In genomic region chr9:79023134-79023577, GRCh38 we compare ENCODE assay signal across 15 cellular contexts.
DNase-seq lines count a peak whose midpoint lies in the region; ATAC-seq and TF ChIP-seq lines count a peak whose summit lies in the region.
"Had no signal": no experiment of that assay in that cellular context is flagged by ENCODE, and none has a peak within 500 bp of the region (broad histone marks: within the 10 kb centered on the region; RNA-seq: fewer than 3 reads in every experiment).

No MANE protein-coding gene starts in this region.

- peaks cover 14% of the 10 kb centered on the region; the same call in 1 of the 2 replicates for H3K4me1 ChIP-seq in IMR-90 (ENCODE audit: control insufficient read depth, insufficient read depth, low read length)
- H3K4me1 ChIP-seq: ascending aorta had no signal

- no peak for TF ChIP-seq POLR2A in IMR-90 (IDR thresholded peaks at IDR 0.05; ENCODE audit: low read depth, low read length)

- H3K9me3 ChIP-seq in IMR-90 (ENCODE audit: control insufficient read depth, insufficient read depth, low read length) (no peaks in the 10 kb centered on the region), WERI-Rb-1 (ENCODE audit: severe bottlenecking) (no peaks in the 10 kb centered on the region)
- H3K9me3 ChIP-seq: ascending aorta had no signal

- H3K9me3 Mint-ChIP-seq in activated naive CD4-positive, alpha-beta T cell treated with anti-CD3 and anti-CD28 coated beads, Interleukin-2, amount 50 U/mL, for 72 hours: peaks cover 0 to 1% of the 10 kb centered on the region in 2 donors
- H3K9me3 Mint-ChIP-seq in mesothelial cell of epicardium: peaks cover 20% of the 10 kb centered on the region

- peaks cover 0 to 5% of the 10 kb centered on the region in 2 experiments; a peak in 2 of 4 replicates for H3K79me1 ChIP-seq in IMR-90 (ENCODE audit: low read depth in 1 of 2, low read length in 2 of 2)

- peak overlapping the region; percentile 98 for H2BK20ac ChIP-seq in IMR-90 (ENCODE audit: low read depth, low read length)

- H3K27ac Mint-ChIP-seq in activated naive CD4-positive, alpha-beta T cell treated with anti-CD3 and anti-CD28 coated beads, Interleukin-2, amount 50 U/mL, for 72 hours: no peak overlapping the region
- H3K27ac Mint-ChIP-seq in mesothelial cell of epicardium: no peak overlapping the region
- H3K27ac Mint-ChIP-seq: CD4-positive, CD25-positive, alpha-beta regulatory T cell had no signal

- peak overlapping the region; percentile 88 for H2AK5ac ChIP-seq in IMR-90 (ENCODE audit: low read depth, low read length)

- ATAC-seq in IMR-90 (ENCODE audit: low read depth): peak; percentile 86
- ATAC-seq in activated naive CD4-positive, alpha-beta T cell treated with anti-CD3 and anti-CD28 coated beads, Interleukin-2, amount 50 U/mL, for 72 hours: no peak
- ATAC-seq: GM12878 had no signal

- H3K27ac ChIP-seq in IMR-90 (ENCODE audit: insufficient read depth, low read length): peak overlapping the region; percentile 87
- H3K27ac ChIP-seq in WERI-Rb-1: no peak overlapping the region
- H3K27ac ChIP-seq: ascending aorta had no signal

- H2AK9ac ChIP-seq in IMR-90 (replicated peaks; ENCODE audit: low read depth, low read length, poor library complexity): peak overlapping the region; percentile 78

- H3K9ac ChIP-seq in IMR-90 (ENCODE audit: low read depth, low read length): no peak overlapping the region; the same call in 1 of the 2 replicates

- peak overlapping the region; percentile 62 for H3K14ac ChIP-seq in IMR-90 (replicated peaks; ENCODE audit: low read depth, low read length)

- CTCF ChIA-PET in IMR-90 (lab: Yijun Ruan, JAX): interaction anchor here (0.6 to 1.6 kb wide), 2 partner anchors 106 to 657 kb away, joined by 3 to 5 read pairs; no protein-coding TSS in a partner anchor

- dilution Hi-C loops in IMR-90 (cut with HindIII; ENCODE audit: low sequenced_read_pairs, unreplicated experiment): no loop called here

- H4K5ac ChIP-seq in IMR-90 (ENCODE audit: low read depth, low read length): peak overlapping the region; percentile 88; the same call in 1 of the 2 replicates

- POLR2A ChIA-PET in IMR-90 (lab: Charles Lee; ENCODE audit: unreplicated experiment): no interaction called here

- no peaks in the 10 kb centered on the region for H4K20me1 ChIP-seq in IMR-90 (ENCODE audit: insufficient read depth, low read length)

- peak overlapping the region; percentile 81; the same call in 1 of the 2 replicates for H3K23ac ChIP-seq in IMR-90 (ENCODE audit: low read depth, low read length)

- in situ Hi-C loops in IMR-90 (cut with MboI; ENCODE audit: low sequenced_read_pairs): no loop called here

- H3K56ac ChIP-seq in IMR-90 (ENCODE audit: extremely low read depth, insufficient read depth, low read length): peak overlapping the region; percentile 96

- DNase-seq in AG08396 (ENCODE audit: low spot score) (peak; percentile 79), IMR-90 (peak; percentile 96), cardiac fibroblast (ENCODE audit: low read depth in 2 of 2) (peak; percentile 66 to 93), kidney tubule cell (ENCODE audit: low spot score) (peak; percentile 96), WERI-Rb-1 (no peak), mesothelial cell of epicardium (ENCODE audit: low spot score in 2 of 2, unreplicated experiment in 2 of 2) (no peak), NCI-H526 (lab: John Stamatoyannopoulos, UW) (no peak)
- no peak for DNase-seq in activated naive CD4-positive, alpha-beta T cell treated with anti-CD3 and anti-CD28 coated beads, Interleukin-2, amount 50 U/mL, for 72 hours (ENCODE audit: low spot score in 2 of 2)
- DNase-seq: CD4-positive, CD25-positive, alpha-beta regulatory T cell; NCI-H1417; NK-92 treated with Interleukin-12 subunit alpha and Interleukin-12 subunit beta, amount 100 ng/mL, for 24 hours; small intestine; stimulated activated CD8-positive, alpha-beta memory T cell treated with anti-CD3 and anti-CD28 coated beads, Interleukin-4, amount 100 ng/mL, for 48 hours had no signal

- peaks cover 3% of the 10 kb centered on the region for H3K9me1 ChIP-seq in IMR-90 (ENCODE audit: insufficient read depth, low read length)

- H4K91ac ChIP-seq in IMR-90 (ENCODE audit: insufficient read depth, low read depth, low read length): peak overlapping the region; percentile 97

- no peak overlapping the region for H2AFZ ChIP-seq in IMR-90 (replicated peaks; ENCODE audit: low read length, poor library complexity)

- peak overlapping the region; percentile 100 for H2BK5ac ChIP-seq in IMR-90 (ENCODE audit: low read depth, low read length, poor library complexity, severe bottlenecking)

- H3K4me3 ChIP-seq in IMR-90 (ENCODE audit: insufficient read depth, low read depth, low read length) (no peak overlapping the region), cardiac fibroblast (replicated peaks in 1 of 2; ENCODE audit: low read depth in 2 of 2, low read length in 2 of 2) (no peak overlapping the region), WERI-Rb-1 (ENCODE audit: low read depth, low read length) (no peak overlapping the region)
- H3K4me3 ChIP-seq: ascending aorta, GM12878 had no signal

- no peak for TF ChIP-seq RAD21 in IMR-90 (IDR thresholded peaks at IDR 0.05; ENCODE audit: low read length)

- peak overlapping the region; percentile 85; the same call in 1 of the 2 replicates for H3K18ac ChIP-seq in IMR-90 (ENCODE audit: low read depth, low read length)

- H3K4me3 Mint-ChIP-seq in mesothelial cell of epicardium: no peak overlapping the region
- H3K4me3 Mint-ChIP-seq: CD4-positive, CD25-positive, alpha-beta regulatory T cell had no signal

- H4K8ac ChIP-seq in IMR-90 (ENCODE audit: low read depth in 2 of 2, low read length in 2 of 2): peak overlapping the region; percentile 75 to 95

- peak overlapping the region; percentile 99 for H2BK120ac ChIP-seq in IMR-90 (ENCODE audit: low read depth, low read length)

- no peaks in the 10 kb centered on the region for H3K27me3 Mint-ChIP-seq in mesothelial cell of epicardium (ENCODE audit: low read depth)
- H3K27me3 Mint-ChIP-seq: CD4-positive, CD25-positive, alpha-beta regulatory T cell had no signal

- no CpG with 5 or more reads among the region's 3 CpGs for WGBS in IMR-90 (ENCODE audit: extremely low coverage in 2 of 2, insufficient read length in 1 of 2), 2 experiments

- no TSS peak for BruUV-seq in IMR-90 (replicated peaks; lab: Mats Ljungman, UMichigan)

- H3K36me3 ChIP-seq in IMR-90 (ENCODE audit: control insufficient read depth, insufficient read depth, low read length) (no peaks in the 10 kb centered on the region), WERI-Rb-1 (no peaks in the 10 kb centered on the region)
- H3K36me3 ChIP-seq: ascending aorta had no signal

- H3K4ac ChIP-seq in IMR-90 (ENCODE audit: low read depth, low read length): peak overlapping the region; percentile 96

- no peaks in the 10 kb centered on the region for H3K27me3 ChIP-seq in IMR-90 (ENCODE audit: control insufficient read depth, insufficient read depth, low read length)
- H3K27me3 ChIP-seq in WERI-Rb-1 (ENCODE audit: insufficient read depth, low read depth, severe bottlenecking): no peaks in the 10 kb centered on the region
- H3K27me3 ChIP-seq: ascending aorta had no signal

- intact Hi-C loops in IMR-90 (cut with micrococcal nuclease): loop anchor here (5.0 to 10.0 kb wide), 3 partner anchors 156 to 552 kb away; partner anchors contain the start of gene TLE4

- H2BK15ac ChIP-seq in IMR-90 (ENCODE audit: low read depth, low read length): peak overlapping the region; percentile 93

- H3K4me2 ChIP-seq in IMR-90 (ENCODE audit: low read depth, low read length): peak overlapping the region; percentile 6; the same call in 1 of the 2 replicates

- TF ChIP-seq CTCF in IMR-90 (conservative IDR thresholded peaks at IDR 0.05; ENCODE audit: low read depth, low read length) (no peak), cardiac fibroblast (IDR thresholded peaks at IDR 0.05; ENCODE audit: low read depth, low read length) (no peak), WERI-Rb-1 (IDR thresholded peaks at IDR 0.05; ENCODE audit: low read depth, low read length) (no peak), mesothelial cell of epicardium (IDR thresholded peaks at IDR 0.05; ENCODE audit: unreplicated experiment) (no peak)

- H3K4me1 Mint-ChIP-seq in mesothelial cell of epicardium: peaks cover 25% of the 10 kb centered on the region
- H3K4me1 Mint-ChIP-seq: CD4-positive, CD25-positive, alpha-beta regulatory T cell had no signal

- no peaks in the 10 kb centered on the region for H3K36me3 Mint-ChIP-seq in activated naive CD4-positive, alpha-beta T cell treated with anti-CD3 and anti-CD28 coated beads, Interleukin-2, amount 50 U/mL, for 72 hours
- H3K36me3 Mint-ChIP-seq in mesothelial cell of epicardium: no peaks in the 10 kb centered on the region
- H3K36me3 Mint-ChIP-seq: CD4-positive, CD25-positive, alpha-beta regulatory T cell had no signal

TF ChIP-seq in IMR-90, 13 proteins besides CTCF, POLR2A, EP300 and RAD21 (continues in another document):
- TF ChIP-seq SMC3 (IDR thresholded peaks at IDR 0.05; ENCODE audit: low read depth, low read length) (no peak), NFE2L2 (IDR thresholded peaks at IDR 0.05; ENCODE audit: low read depth, low read length) (no peak), MAZ (IDR thresholded peaks at IDR 0.05; ENCODE audit: borderline replicate concordance, low read depth, low read length) (no peak), FOS (IDR thresholded peaks at IDR 0.05; ENCODE audit: low read depth, low read length) (peak; percentile 40; the same call in 1 of the 2 replicates), MXI1 (IDR thresholded peaks at IDR 0.05; ENCODE audit: borderline replicate concordance, low read depth, low read length) (no peak), ELK1 (IDR thresholded peaks at IDR 0.05; ENCODE audit: borderline replicate concordance, low read depth, low read length) (no peak), MAFK (IDR thresholded peaks at IDR 0.05; ENCODE audit: low read depth, low read length) (no peak), CHD1 (IDR thresholded peaks at IDR 0.05; ENCODE audit: low read depth, low read length) (no peak), USF2 (IDR thresholded peaks at IDR 0.05; ENCODE audit: low read depth, low read length) (no peak)

Comparison
In these comparisons a context has a peak if more than half of its experiments do, and no peak if none do; other contexts are left out.
1. DNase-seq: peak in AG08396 (single experiment), IMR-90 (single experiment), cardiac fibroblast (2 of 2) and kidney tubule cell (single experiment); none in WERI-Rb-1 (single experiment), activated naive CD4-positive, alpha-beta T cell treated with anti-CD3 and anti-CD28 coated beads, Interleukin-2, amount 50 U/mL, for 72 hours (0 of 2), mesothelial cell of epicardium (0 of 2) and NCI-H526 (0 of 2).